ENCODE assay signal across 7 cellular contexts in genomic region chr6:52363222-52363867, GRCh38. TPM values are rescaled to one million over a fixed set of nuclear protein-coding genes. Genes with fewer than 3 reads are reported as not detected.
DNase-seq lines count a peak whose midpoint lies in the region; ATAC-seq, FAIRE-seq and TF ChIP-seq lines count a peak whose summit lies in the region.

No MANE protein-coding gene starts in this region.

- H2AFZ ChIP-seq in keratinocyte (ENCODE audit: control insufficient read depth, low read length): peak overlapping the region; percentile 91

- intact Hi-C loops in activated T-helper 2 cell treated with anti-CD3 and anti-CD28 coated beads, Interferon-gamma antibody, Interleukin-2, Interleukin-4, amounts not matched to agents 10 μg/mL and 5 μg/mL and 100 μg/mL, durations not matched to agents 14 hours and 24 hours and 36 hours (cut with micrococcal nuclease): loop anchor here (2.0 to 5.0 kb wide), 3 partner anchors 13 to 56 kb away; no protein-coding TSS in a partner anchor

- no peak overlapping the region for H3K9ac ChIP-seq in keratinocyte (ENCODE audit: control insufficient read depth, extremely low read depth, insufficient read depth, low read length)

- H3K9me3 ChIP-seq in keratinocyte (ENCODE audit: control insufficient read depth, low read depth, low read length): no peaks in the 10 kb centered on the region

- no peaks in the 10 kb centered on the region for H3K36me3 ChIP-seq in keratinocyte (ENCODE audit: control insufficient read depth in 2 of 2, extremely low read depth in 1 of 2, insufficient read depth in 2 of 2, low read length in 2 of 2)

- TF ChIP-seq CTCF in keratinocyte (optimal IDR thresholded peaks at IDR 0.05 in 1 of 3, IDR thresholded peaks at IDR 0.05 in 1 of 3, conservative IDR thresholded peaks at IDR 0.05 in 1 of 3; ENCODE audit: extremely low read depth in 1 of 3, insufficient read depth in 2 of 3, low read length in 3 of 3): no peak

- ATAC-seq in stimulated activated naive CD8-positive, alpha-beta T cell treated with anti-CD3 and anti-CD28 coated beads, Interleukin-15, amount 100 ng/mL, for 72 hours: no peak

- H3K9me1 ChIP-seq in keratinocyte (ENCODE audit: control insufficient read depth, extremely low read depth, insufficient read depth, low read length): no peaks in the 10 kb centered on the region

- H3K4me1 ChIP-seq in keratinocyte (ENCODE audit: control insufficient read depth, extremely low read depth, insufficient read depth, low read length): peaks cover 8% of the 10 kb centered on the region

- peaks cover 2% of the 10 kb centered on the region for H3K79me2 ChIP-seq in keratinocyte (ENCODE audit: control insufficient read depth, insufficient read depth, low read length)

- H3K4me2 ChIP-seq in keratinocyte (ENCODE audit: control insufficient read depth, extremely low read depth, insufficient read depth, low read depth, low read length): peak overlapping the region; percentile 94

- no peaks in the 10 kb centered on the region for H3K9me3 Mint-ChIP-seq in activated T-helper 2 cell treated with anti-CD3 and anti-CD28 coated beads, Interferon-gamma antibody, Interleukin-2, Interleukin-4, amounts not matched to agents 10 μg/mL and 5 μg/mL and 100 μg/mL, durations not matched to agents 14 hours and 24 hours and 36 hours
- no peaks in the 10 kb centered on the region for H3K9me3 Mint-ChIP-seq in stimulated activated naive CD8-positive, alpha-beta T cell treated with anti-CD3 and anti-CD28 coated beads, Interleukin-15, amount 100 ng/mL, for 72 hours

- peak; percentile 12 for DNase-seq in HT-29 (ENCODE audit: low spot score)
- no peak for DNase-seq in activated T-helper 2 cell treated with anti-CD3 and anti-CD28 coated beads, Interferon-gamma antibody, Interleukin-2, Interleukin-4, amounts not matched to agents 10 μg/mL and 5 μg/mL and 100 μg/mL, durations not matched to agents 14 hours and 24 hours and 36 hours (ENCODE audit: low spot score)
- DNase-seq in keratinocyte (ENCODE audit: low read depth, low spot score): no peak
- no peak for DNase-seq in stimulated activated naive CD8-positive, alpha-beta T cell treated with anti-CD3 and anti-CD28 coated beads, Interleukin-15, amount 100 ng/mL, for 72 hours
- DNase-seq in NCI-H1092 (lab: John Stamatoyannopoulos, UW): no peak
- no peak for DNase-seq in HCEC 1CT
- DNase-seq in NCI-H187 (lab: John Stamatoyannopoulos, UW): no peak

- peak overlapping the region; percentile 89 for H3K27ac Mint-ChIP-seq in activated T-helper 2 cell treated with anti-CD3 and anti-CD28 coated beads, Interferon-gamma antibody, Interleukin-2, Interleukin-4, amounts not matched to agents 10 μg/mL and 5 μg/mL and 100 μg/mL, durations not matched to agents 14 hours and 24 hours and 36 hours
- peak overlapping the region; percentile 96 to 97 for H3K27ac Mint-ChIP-seq in stimulated activated naive CD8-positive, alpha-beta T cell treated with anti-CD3 and anti-CD28 coated beads, Interleukin-15, amount 100 ng/mL, for 72 hours

- H3K4me1 Mint-ChIP-seq in activated T-helper 2 cell treated with anti-CD3 and anti-CD28 coated beads, Interferon-gamma antibody, Interleukin-2, Interleukin-4, amounts not matched to agents 10 μg/mL and 5 μg/mL and 100 μg/mL, durations not matched to agents 14 hours and 24 hours and 36 hours (ENCODE audit: low read depth): peaks cover 32% of the 10 kb centered on the region
- H3K4me1 Mint-ChIP-seq in stimulated activated naive CD8-positive, alpha-beta T cell treated with anti-CD3 and anti-CD28 coated beads, Interleukin-15, amount 100 ng/mL, for 72 hours: peaks cover 58% of the 10 kb centered on the region

- H3K27ac ChIP-seq in keratinocyte (ENCODE audit: control insufficient read depth, insufficient read depth, low read length): no peak overlapping the region

- H3K27me3 ChIP-seq in keratinocyte (ENCODE audit: control insufficient read depth, extremely low read depth, insufficient read depth, low read length): peaks cover 4% of the 10 kb centered on the region

- H4K20me1 ChIP-seq in keratinocyte (ENCODE audit: control insufficient read depth, extremely low read depth, insufficient read depth, low read length): no peaks in the 10 kb centered on the region

- FAIRE-seq in keratinocyte (lab: Jason Lieb, UNC): no peak

- no peaks in the 10 kb centered on the region for H3K27me3 Mint-ChIP-seq in activated T-helper 2 cell treated with anti-CD3 and anti-CD28 coated beads, Interferon-gamma antibody, Interleukin-2, Interleukin-4, amounts not matched to agents 10 μg/mL and 5 μg/mL and 100 μg/mL, durations not matched to agents 14 hours and 24 hours and 36 hours (ENCODE audit: low read depth)
- no peaks in the 10 kb centered on the region for H3K27me3 Mint-ChIP-seq in stimulated activated naive CD8-positive, alpha-beta T cell treated with anti-CD3 and anti-CD28 coated beads, Interleukin-15, amount 100 ng/mL, for 72 hours

- peak overlapping the region; percentile 99 for H3K4me3 Mint-ChIP-seq in activated T-helper 2 cell treated with anti-CD3 and anti-CD28 coated beads, Interferon-gamma antibody, Interleukin-2, Interleukin-4, amounts not matched to agents 10 μg/mL and 5 μg/mL and 100 μg/mL, durations not matched to agents 14 hours and 24 hours and 36 hours (ENCODE audit: low read depth)
- H3K4me3 Mint-ChIP-seq in stimulated activated naive CD8-positive, alpha-beta T cell treated with anti-CD3 and anti-CD28 coated beads, Interleukin-15, amount 100 ng/mL, for 72 hours: peak overlapping the region; percentile 99

- dilution Hi-C loops in keratinocyte (cut with MboI; ENCODE audit: extremely low pct_ligation_motif_present, low sequenced_read_pairs): no loop called here

- peaks cover 31% of the 10 kb centered on the region for H3K36me3 Mint-ChIP-seq in activated T-helper 2 cell treated with anti-CD3 and anti-CD28 coated beads, Interferon-gamma antibody, Interleukin-2, Interleukin-4, amounts not matched to agents 10 μg/mL and 5 μg/mL and 100 μg/mL, durations not matched to agents 14 hours and 24 hours and 36 hours (ENCODE audit: low read depth)

- H3K4me3 ChIP-seq in keratinocyte (ENCODE audit: control insufficient read depth in 2 of 3, extremely low read depth in 1 of 3, insufficient read depth in 2 of 3, low read depth in 1 of 3, low read length in 3 of 3): peak overlapping the region; percentile 56 to 91 (median 80)

RNA-seq across cellular contexts. Expression of gene PAQR8, which starts 1.4 kb away (rescaled TPM):
- 0.89 and 1.3 TPM in 2 replicates for total RNA-seq in HT-29 (2014; rRNA removed; shearing (Covaris generic))
- 6.8 and 8.8 TPM in 2 replicates for total RNA-seq in activated T-helper 2 cell treated with anti-CD3 and anti-CD28 coated beads, Interferon-gamma antibody, Interleukin-2, Interleukin-4, amounts not matched to agents 10 μg/mL and 5 μg/mL and 100 μg/mL, durations not matched to agents 14 hours and 24 hours and 36 hours
- polyA plus RNA-seq in keratinocyte: 0.80 to 1.6 TPM (median 1.3 TPM) in 3 replicates
- polyA plus RNA-seq in keratinocyte (2011; ENCODE audit: low read depth): 0.14 TPM
- 0.69 and 0.71 TPM in 2 replicates for polyA plus RNA-seq in keratinocyte (2011; cell fraction: cytosol; rRNA removed)
- polyA plus RNA-seq in keratinocyte (2011; cell fraction: nucleus; rRNA removed): 1.1 and 1.3 TPM in 2 replicates
- 0.41 and 1.4 TPM in 2 replicates for polyA plus RNA-seq in keratinocyte (2012; ENCODE audit: low replicate concordance)
- polyA minus RNA-seq in keratinocyte: 1.5 to 2.4 TPM (median 1.6 TPM) in 3 replicates
- 3.6 TPM for polyA minus RNA-seq in keratinocyte (2011; cell fraction: cytosol; rRNA and poly(A)+ RNA removed)
- 1.4 and 1.6 TPM in 2 replicates for polyA minus RNA-seq in keratinocyte (2011; cell fraction: nucleus; rRNA and poly(A)+ RNA removed)

RNA-seq across cellular contexts. Expression of gene EFHC1, which starts 56.8 kb away (rescaled TPM):
- 9.1 and 9.4 TPM in 2 replicates for total RNA-seq in HT-29 (2014; rRNA removed; shearing (Covaris generic))
- total RNA-seq in activated T-helper 2 cell treated with anti-CD3 and anti-CD28 coated beads, Interferon-gamma antibody, Interleukin-2, Interleukin-4, amounts not matched to agents 10 μg/mL and 5 μg/mL and 100 μg/mL, durations not matched to agents 14 hours and 24 hours and 36 hours: 0.67 and 1.6 TPM in 2 replicates
- 9.6 to 20.5 TPM (median 15.8 TPM) in 3 replicates for polyA plus RNA-seq in keratinocyte
- polyA plus RNA-seq in keratinocyte (2011; ENCODE audit: low read depth): 3.1 TPM
- polyA plus RNA-seq in keratinocyte (2011; cell fraction: cytosol; rRNA removed): 4.4 and 9.1 TPM in 2 replicates
- polyA plus RNA-seq in keratinocyte (2011; cell fraction: nucleus; rRNA removed): 49.8 and 56.3 TPM in 2 replicates
- polyA plus RNA-seq in keratinocyte (2012; ENCODE audit: low replicate concordance): 7.2 and 14.2 TPM in 2 replicates
- polyA minus RNA-seq in keratinocyte: 7.5 to 10.6 TPM (median 9.5 TPM) in 3 replicates
- polyA minus RNA-seq in keratinocyte (2011; cell fraction: cytosol; rRNA and poly(A)+ RNA removed): 5.8 TPM
- polyA minus RNA-seq in keratinocyte (2011; cell fraction: nucleus; rRNA and poly(A)+ RNA removed): 8.0 and 16.5 TPM in 2 replicates
